In the genomic region with DNA sequence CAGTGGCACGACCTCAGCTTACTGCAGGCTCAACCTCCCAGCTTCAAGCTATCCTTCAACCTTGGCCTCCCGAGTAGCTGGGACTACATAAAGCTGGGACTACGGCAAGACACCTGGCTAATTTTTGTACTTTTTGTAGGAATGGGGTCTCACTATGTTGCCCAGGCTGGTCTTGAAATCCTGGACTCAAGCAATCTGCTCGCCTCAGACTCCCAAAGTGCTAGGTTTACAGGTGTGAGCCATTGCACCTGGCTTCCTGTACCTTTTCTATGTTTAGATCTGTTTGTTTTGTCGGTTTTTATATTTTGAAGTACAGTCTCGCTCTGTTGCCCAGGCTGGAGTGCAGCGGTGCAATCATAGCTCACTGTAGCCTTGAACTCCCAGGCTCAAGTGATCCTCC, we compare ENCODE assay signal across 1 cellular context.
A peak's percentile ranks its signal among the peaks of the same experiment; 100 is the strongest.
TF ChIP-seq lines count a peak whose summit lies in the region.

No MANE protein-coding gene starts in this region.

TF ChIP-seq in GM12878, 131 proteins besides CTCF, POLR2A, EP300 and RAD21:
- TF ChIP-seq SIN3A (IDR thresholded peaks at IDR 0.05; ENCODE audit: low read depth, low read length): no peak
- TF ChIP-seq CEBPB (IDR thresholded peaks at IDR 0.05; ENCODE audit: borderline replicate concordance in 1 of 2, low read depth in 2 of 2, low read length in 2 of 2): no peak
- TF ChIP-seq MEF2A (IDR thresholded peaks at IDR 0.05; ENCODE audit: insufficient read depth, low read depth, low read length): 0 out of 2 replicates have a peak, but pooled peaks have one; percentile 20
- TF ChIP-seq RUNX3 (IDR thresholded peaks at IDR 0.05; ENCODE audit: low read length): peak; percentile 19; the same call in 1 of the 2 replicates
